ENCODE assay signal across 9 cellular contexts in genomic region chr19:6730153-6730804, GRCh38. TPM values are rescaled to one million over a fixed set of nuclear protein-coding genes. Genes with fewer than 3 reads are reported as not detected.
DNase-seq lines count a peak whose midpoint lies in the region; ATAC-seq and TF ChIP-seq lines count a peak whose summit lies in the region.
"Had no signal": no experiment of that assay in that cellular context is flagged by ENCODE, and none has a peak within 500 bp of the region (broad histone marks: within the 10 kb centered on the region; RNA-seq: fewer than 3 reads in every experiment).

No MANE protein-coding gene starts in this region.

- no peak for TF ChIP-seq CTCF in endothelial cell (IDR thresholded peaks at IDR 0.05; ENCODE audit: unreplicated experiment)

- 89% methylated on average over 23 of the region's 27 CpGs for WGBS in HUES64

- no peaks in the 10 kb centered on the region for H3K9me3 Mint-ChIP-seq in endothelial cell (ENCODE audit: unreplicated experiment)

- H3K36me3 ChIP-seq in HUES64 (ENCODE audit: insufficient read depth, low read length) (no peaks in the 10 kb centered on the region), iPS-15b (ENCODE audit: control insufficient read depth, insufficient read depth, low read length) (peaks cover 3% of the 10 kb centered on the region)
- H3K36me3 ChIP-seq: HAP-1 had no signal

- no peak overlapping the region for H3K27ac ChIP-seq in HUES64 (ENCODE audit: low read depth, low read length)

- H3K36me3 Mint-ChIP-seq in endothelial cell (ENCODE audit: low read depth, unreplicated experiment), result peaks cover 12% of the 10 kb centered on the region

- no peak overlapping the region for H3K27ac Mint-ChIP-seq in endothelial cell (ENCODE audit: unreplicated experiment)

- H3K4me1 Mint-ChIP-seq in endothelial cell (ENCODE audit: unreplicated experiment), result peaks cover 10% of the 10 kb centered on the region

- H3K27me3 ChIP-seq in HUES64 (ENCODE audit: insufficient read depth, low read length) (no peaks in the 10 kb centered on the region), iPS-15b (ENCODE audit: control insufficient read depth, insufficient read depth, low read length) (no peaks in the 10 kb centered on the region)

- H3K4me3 ChIP-seq in HUES64 (ENCODE audit: low read length) (peak overlapping the region; percentile 33), iPS-15b (ENCODE audit: low read depth, low read length) (peak overlapping the region; percentile 41)
- H3K4me3 ChIP-seq: HAP-1 had no signal

- ATAC-seq in GM21515 (IDR thresholded peaks at IDR 0.05; ENCODE audit: unreplicated experiment) (no peak), HG02763 (IDR thresholded peaks at IDR 0.05; ENCODE audit: unreplicated experiment) (no peak)

- no peaks in the 10 kb centered on the region for H3K9me3 ChIP-seq in HUES64 (ENCODE audit: insufficient read depth, low read depth, low read length)
- H3K9me3 ChIP-seq in iPS-15b (ENCODE audit: control insufficient read depth, insufficient read depth, low read length), result no peaks in the 10 kb centered on the region
- H3K9me3 ChIP-seq: HAP-1 had no signal

- H3K9ac ChIP-seq in HUES64 (ENCODE audit: low read depth, low read length) (no peak overlapping the region), iPS-15b (ENCODE audit: low read depth, low read length) (no peak overlapping the region)

- no peak overlapping the region for H3K4me3 Mint-ChIP-seq in endothelial cell (ENCODE audit: unreplicated experiment)

- H3K4me1 ChIP-seq in HUES64 (ENCODE audit: insufficient read depth, low read length), result 0 out of 2 replicates have a peak, but pooled peaks cover 3% of the 10 kb centered on the region
- no peaks in the 10 kb centered on the region for H3K4me1 ChIP-seq in iPS-15b (ENCODE audit: control insufficient read depth, insufficient read depth, low read length)
- H3K4me1 ChIP-seq: HAP-1 had no signal

- DNase-seq in activated CD4-positive, alpha-beta T cell treated with anti-CD3 and anti-CD28 coated beads, Interleukin-2, amount 50 U/mL, for 4 hours, result peak; percentile 20 to 25
- peak; percentile 52 for DNase-seq in stimulated activated CD4-positive, alpha-beta T cell treated with anti-CD3 and anti-CD28 coated beads, Interleukin-4, amount 100 ng/mL, for 24 hours
- DNase-seq in GOT3 (lab: John Stamatoyannopoulos, UW) (no peak), endothelial cell (ENCODE audit: low spot score) (no peak)

- peaks cover 11% of the 10 kb centered on the region for H3K27me3 Mint-ChIP-seq in endothelial cell (ENCODE audit: unreplicated experiment)

RNA-seq across cellular contexts. Expression of gene GPR108, which starts 7.1 kb away (rescaled TPM):
- polyA plus RNA-seq in HUES64 (2013, experiment 1 of 2), result 22.0 TPM
- 17.8 TPM for polyA plus RNA-seq in HUES64 (2013, experiment 2 of 2)
- total RNA-seq in endothelial cell (ENCODE audit: unreplicated experiment), result 69.1 TPM

RNA-seq across cellular contexts. Expression of gene TRIP10, which starts 9.2 kb away (rescaled TPM):
- polyA plus RNA-seq in HUES64 (2013, experiment 1 of 2), result 51.4 TPM
- 55.0 TPM for polyA plus RNA-seq in HUES64 (2013, experiment 2 of 2)
- 42.8 TPM for total RNA-seq in endothelial cell (ENCODE audit: unreplicated experiment)

RNA-seq across cellular contexts. Expression of gene C3, which starts 9.8 kb away (rescaled TPM):
- 1.3 TPM for polyA plus RNA-seq in HUES64 (2013, experiment 1 of 2)
- polyA plus RNA-seq in HUES64 (2013, experiment 2 of 2), result 1.6 TPM
- total RNA-seq in endothelial cell (ENCODE audit: unreplicated experiment), result not detected

RNA-seq across cellular contexts. Expression of gene SH2D3A, which starts 37.0 kb away (rescaled TPM):
- polyA plus RNA-seq in HUES64 (2013, experiment 1 of 2), result 7.2 TPM
- polyA plus RNA-seq in HUES64 (2013, experiment 2 of 2), result 6.7 TPM
- 1.5 TPM for total RNA-seq in endothelial cell (ENCODE audit: unreplicated experiment)

RNA-seq across cellular contexts. Expression of gene VAV1, which starts 42.2 kb away (rescaled TPM):
- 0.10 TPM for polyA plus RNA-seq in HUES64 (2013, experiment 1 of 2)
- 0.13 TPM for polyA plus RNA-seq in HUES64 (2013, experiment 2 of 2)
- total RNA-seq in endothelial cell (ENCODE audit: unreplicated experiment), result not detected

Comparison
In these comparisons a context has a peak if more than half of its experiments do, and no peak if none do; other contexts are left out.
1. DNase-seq: peak in activated CD4-positive, alpha-beta T cell treated with anti-CD3 and anti-CD28 coated beads, Interleukin-2, amount 50 U/mL, for 4 hours (2 of 2) and stimulated activated CD4-positive, alpha-beta T cell treated with anti-CD3 and anti-CD28 coated beads, Interleukin-4, amount 100 ng/mL, for 24 hours (single experiment); none in GOT3 (single experiment) and endothelial cell (single experiment).